1 cellular context compared by ENCODE assay signal in genomic region chr20:46111028-46111835, GRCh38.
TF ChIP-seq lines count a peak whose summit lies in the region.

No MANE protein-coding gene starts in this region.

TF ChIP-seq in GM12878, 131 proteins besides CTCF, POLR2A, EP300 and RAD21 (continued from another document and continues in another):
- TF ChIP-seq CEBPB (IDR thresholded peaks at IDR 0.05; ENCODE audit: borderline replicate concordance in 1 of 2, low read depth in 2 of 2, low read length in 2 of 2) (peak in 1 of 2 experiments; percentile 92; a peak in 1 of 4 replicates), ESRRA (IDR thresholded peaks at IDR 0.05; ENCODE audit: low read length) (no peak), LARP7 (IDR thresholded peaks at IDR 0.05) (no peak), RELA (IDR thresholded peaks at IDR 0.05; ENCODE audit: borderline replicate concordance, partially characterized antibody) (peak; percentile 38), STAT3 (IDR thresholded peaks at IDR 0.05; ENCODE audit: low read depth, low read length) (0 out of 2 replicates have a peak, but pooled peaks have one; percentile 42), RB1 (IDR thresholded peaks at IDR 0.05; ENCODE audit: borderline replicate concordance) (no peak), NFYA (IDR thresholded peaks at IDR 0.05; ENCODE audit: borderline replicate concordance, low read depth, low read length) (no peak), E4F1 (IDR thresholded peaks at IDR 0.05; ENCODE audit: borderline replicate concordance, partially characterized antibody) (peak; percentile 12), FOXM1 (IDR thresholded peaks at IDR 0.05; ENCODE audit: low read depth, low read length) (peak; percentile 75; the same call in 1 of the 2 replicates), BCLAF1 (IDR thresholded peaks at IDR 0.05) (no peak), EGR1 (IDR thresholded peaks at IDR 0.05; ENCODE audit: borderline replicate concordance in 1 of 2, low read depth in 2 of 2, low read length in 2 of 2) (peak in 1 of 2 experiments; percentile 89; a peak in 2 of 3 replicates), CHD1 (IDR thresholded peaks at IDR 0.05; ENCODE audit: low read depth, low read length) (no peak), MLLT1 (IDR thresholded peaks at IDR 0.05) (peak; percentile 73), MYB (IDR thresholded peaks at IDR 0.05; ENCODE audit: borderline replicate concordance, low read depth, low read length) (no peak), SUZ12 (IDR thresholded peaks at IDR 0.05; ENCODE audit: unreplicated experiment) (no peak), ATF3 (IDR thresholded peaks at IDR 0.05; ENCODE audit: borderline replicate concordance, extremely low read depth, low read depth, low read length) (peak; percentile 71; the same call in 1 of the 2 replicates), EED (IDR thresholded peaks at IDR 0.05; ENCODE audit: low read depth) (peak; percentile 98), NR2F1 (conservative IDR thresholded peaks at IDR 0.05) (peak; percentile 55), TARDBP (IDR thresholded peaks at IDR 0.05; ENCODE audit: borderline replicate concordance) (peak; percentile 69; the same call in 1 of the 2 replicates), ZBTB40 (IDR thresholded peaks at IDR 0.05; ENCODE audit: borderline replicate concordance) (no peak), HCFC1 (IDR thresholded peaks at IDR 0.05; ENCODE audit: low read length) (0 out of 2 replicates have a peak, but pooled peaks have one; percentile 14), ZNF622 (IDR thresholded peaks at IDR 0.05) (no peak), MXI1 (IDR thresholded peaks at IDR 0.05; ENCODE audit: low read depth, low read length) (no peak), USF2 (IDR thresholded peaks at IDR 0.05; ENCODE audit: borderline replicate concordance, low read depth, low read length) (peak; percentile 72; the same call in 1 of the 2 replicates), SMC3 (IDR thresholded peaks at IDR 0.05; ENCODE audit: borderline replicate concordance, low read length) (no peak), ZNF24 (IDR thresholded peaks at IDR 0.05) (no peak), KDM1A (IDR thresholded peaks at IDR 0.05; ENCODE audit: borderline replicate concordance) (no peak), STAT1 (conservative IDR thresholded peaks at IDR 0.05) (no peak), EZH2 (IDR thresholded peaks at IDR 0.05; ENCODE audit: borderline replicate concordance, control insufficient read depth, low read depth, low read length) (0 out of 2 replicates have a peak, but pooled peaks have one; percentile 3), POU2F2 (IDR thresholded peaks at IDR 0.05; ENCODE audit: borderline replicate concordance, low read depth, low read length) (peak; percentile 40; the same call in 1 of the 3 replicates), REST (IDR thresholded peaks at IDR 0.05; ENCODE audit: low read depth, low read length) (no peak), PRDM15 (CRISPR knock-in tag; IDR thresholded peaks at IDR 0.05) (no peak), CBX5 (IDR thresholded peaks at IDR 0.05; ENCODE audit: low read depth) (no peak), CBFB (IDR thresholded peaks at IDR 0.05; ENCODE audit: low read depth) (peak; percentile 86), NKRF (conservative IDR thresholded peaks at IDR 0.05) (no peak)
